ENCODE assay signal across 19 cellular contexts in genomic region chr5:67591491-67591890, GRCh38.
"Had no signal": no experiment of that assay in that cellular context is flagged by ENCODE, and none has a peak within 500 bp of the region (broad histone marks: within the 10 kb centered on the region; RNA-seq: fewer than 3 reads in every experiment).

No MANE protein-coding gene starts in this region.

- H3K9me3 ChIP-seq: colonic mucosa, pancreas, right lobe of liver, testis, tibial nerve, upper lobe of right lung, vagina had no signal

- H3K4me1 ChIP-seq: colonic mucosa, pancreas, right lobe of liver, testis, upper lobe of right lung, vagina had no signal

- H3K4me3 ChIP-seq: colonic mucosa, pancreas, right lobe of liver, skin epidermis, testis, tibial nerve, upper lobe of right lung, vagina had no signal

- ATAC-seq: left lobe of liver; pancreas; right lobe of liver; stimulated activated naive B cell treated with anti-CD40 and anti-IgM and Interleukin-4, amounts not matched to agents 10 μg/mL and 1 μg/mL and 100 μg/mL, for 72 hours; stimulated activated naive CD8-positive, alpha-beta T cell treated with anti-CD3 and anti-CD28 coated beads, Interleukin-15, amount 100 ng/mL, for 72 hours; upper lobe of right lung had no signal

- DNase-seq: colonic mucosa; effector CD4-positive, alpha-beta T cell; endodermal cell; islet precursor cell; mammary epithelial cell; occipital lobe; pancreas; retina; right lobe of liver; stimulated activated CD4-positive, alpha-beta T cell treated with anti-CD3 and anti-CD28 coated beads, Interleukin-2, amount 100 ng/mL, for 24 hours; stimulated activated CD4-positive, alpha-beta T cell treated with anti-CD3 and anti-CD28 coated beads, Interleukin-4, amount 100 ng/mL, for 4 hours; stimulated activated naive B cell treated with anti-CD40 and anti-IgM and Interleukin-4, amounts not matched to agents 10 μg/mL and 1 μg/mL and 100 μg/mL, for 72 hours; stimulated activated naive CD8-positive, alpha-beta T cell treated with anti-CD3 and anti-CD28 coated beads, Interleukin-15, amount 100 ng/mL, for 72 hours; testis; upper lobe of right lung had no signal

- H3K27me3 ChIP-seq: colonic mucosa, pancreas, right lobe of liver, testis, tibial nerve, upper lobe of right lung, vagina had no signal

- H3K36me3 ChIP-seq: colonic mucosa, pancreas, right lobe of liver, tibial nerve, upper lobe of right lung, vagina had no signal

- H3K27ac ChIP-seq: colonic mucosa, pancreas, right lobe of liver, skin epidermis, testis, tibial nerve, upper lobe of right lung, vagina had no signal
